Comparison of ENCODE assay signal across 8 cellular contexts in the genomic region with DNA sequence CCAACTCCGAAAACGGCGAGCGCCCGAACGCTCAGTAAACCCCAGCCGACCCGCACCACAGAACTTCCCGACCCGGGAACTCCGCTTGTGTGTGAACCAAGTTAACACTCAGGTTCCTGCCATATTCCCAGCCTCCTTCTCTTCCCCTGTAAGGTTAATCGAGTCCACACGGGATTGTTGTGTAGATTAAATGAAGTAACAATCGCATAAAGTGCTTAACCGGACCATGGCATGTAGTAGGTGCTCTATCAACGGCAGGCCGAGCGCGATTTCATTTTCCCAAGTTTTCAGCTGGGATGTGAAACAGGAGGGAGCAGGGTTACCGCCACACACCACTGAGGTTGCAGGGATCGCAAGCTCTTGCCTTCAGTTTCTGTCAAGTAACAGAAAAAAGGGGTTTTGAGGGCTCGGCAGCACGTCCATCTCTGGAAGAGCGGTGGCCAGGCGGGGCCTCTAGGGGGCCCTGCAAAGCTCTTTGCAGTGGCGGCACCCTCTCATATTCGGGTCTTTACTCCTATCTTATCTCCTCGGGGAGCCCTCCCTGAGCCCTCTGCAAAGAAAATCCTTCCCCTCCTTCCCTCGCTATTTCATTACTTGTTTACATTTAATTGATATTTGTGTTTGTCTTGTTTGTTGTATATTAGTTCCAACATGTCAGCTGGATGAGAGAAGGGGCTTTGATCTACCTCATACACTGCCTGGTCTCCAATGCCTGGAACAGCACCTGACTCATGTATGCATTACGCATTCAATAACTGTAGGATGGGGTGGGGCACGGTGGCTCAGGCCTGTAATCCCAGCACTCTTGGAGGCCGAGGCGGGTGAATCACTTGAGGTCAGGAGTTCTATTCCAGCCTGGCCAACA. TPM values are rescaled to one million over a fixed set of nuclear protein-coding genes. Genes with fewer than 3 reads are reported as not detected.
DNase-seq lines count a peak whose midpoint lies in the region; ATAC-seq, FAIRE-seq and TF ChIP-seq lines count a peak whose summit lies in the region.

No MANE protein-coding gene starts in this region.

- H3K4me3 ChIP-seq in HAP-1 (peak overlapping the region; percentile 67), Panc1 (ENCODE audit: low read depth in 2 of 2, low read length in 2 of 2) (peak overlapping the region; percentile 52 to 89), breast epithelium (peak overlapping the region; percentile 58 to 83 (median 79)), HepG2 (replicated peaks in 1 of 3; ENCODE audit: insufficient read depth in 1 of 3, low read depth in 2 of 3, low read length in 3 of 3) (peak overlapping the region; percentile 86 to 91 (median 91)), subcutaneous abdominal adipose tissue (ENCODE audit: low read depth in 1 of 5, low read length in 5 of 5) (peak overlapping the region; percentile 66 to 81 (median 73))

- ATAC-seq in CD4-positive, alpha-beta T cell (ENCODE audit: poor library complexity): peak; percentile 65
- peak; percentile 47 for ATAC-seq in Panc1
- peak; percentile 48 for ATAC-seq in HepG2
- ATAC-seq in GM21360 (IDR thresholded peaks at IDR 0.05; ENCODE audit: unreplicated experiment): no peak

- H3K36me3 Mint-ChIP-seq in CD4-positive, alpha-beta T cell (ENCODE audit: low read depth): peaks cover 4% of the 10 kb centered on the region

- H3K9me3 Mint-ChIP-seq in CD4-positive, alpha-beta T cell: no peaks in the 10 kb centered on the region

- H3K27ac ChIP-seq in CD4-positive, alpha-beta T cell (ENCODE audit: low read depth, low read length): no peak overlapping the region
- H3K27ac ChIP-seq in Panc1 (ENCODE audit: low read length) (peak overlapping the region; percentile 71), breast epithelium (peak overlapping the region; percentile 81 to 87), HepG2 (ENCODE audit: extremely low read length, insufficient read depth, low read length) (peak overlapping the region; percentile 93), subcutaneous abdominal adipose tissue (ENCODE audit: low read depth, low read length) (peak overlapping the region; percentile 49)

- TF ChIP-seq EP300 in HepG2 (IDR thresholded peaks at IDR 0.05; ENCODE audit: low read depth in 2 of 2, low read length in 2 of 2) (no peak), HepG2 (CRISPR knock-in tag; IDR thresholded peaks at IDR 0.05; ENCODE audit: borderline replicate concordance) (no peak)

- peak overlapping the region; percentile 100 for H3K4me2 ChIP-seq in HepG2 (ENCODE audit: low read depth, low read length)

- peak; percentile 39 for TF ChIP-seq CTCF in CD4-positive, alpha-beta T cell (IDR thresholded peaks at IDR 0.05)
- TF ChIP-seq CTCF in Panc1 (IDR thresholded peaks at IDR 0.05) (peak; percentile 88), breast epithelium (IDR thresholded peaks at IDR 0.05) (peak in 2 of 3 donors; percentile 23 to 44), HepG2 (CRISPR knock-in tag; IDR thresholded peaks at IDR 0.05) (peak; percentile 71)

- TF ChIP-seq POLR2A in breast epithelium (IDR thresholded peaks at IDR 0.05) (no peak), HepG2 (IDR thresholded peaks at IDR 0.05; ENCODE audit: insufficient read depth in 1 of 2, low read depth in 2 of 2, low read length in 2 of 2) (0 out of 4 replicates have a peak, but pooled peaks of 1 of the 2 experiments have one; percentile 11)

- peaks cover 17% of the 10 kb centered on the region for H3K4me1 ChIP-seq in HAP-1
- peaks cover 10% of the 10 kb centered on the region; the same call in 1 of the 2 replicates for H3K4me1 ChIP-seq in Panc1 (ENCODE audit: control insufficient read depth, insufficient read depth, low read length)
- H3K4me1 ChIP-seq in breast epithelium: no peaks in the 10 kb centered on the region
- peaks cover 52% of the 10 kb centered on the region for H3K4me1 ChIP-seq in HepG2 (ENCODE audit: insufficient read depth, low read length)
- H3K4me1 ChIP-seq in subcutaneous abdominal adipose tissue (ENCODE audit: control insufficient read depth in 5 of 5, insufficient read depth in 5 of 5, low read length in 5 of 5): peaks cover 0 to 23% (median 17%) of the 10 kb centered on the region in 5 donors

- CTCF ChIA-PET in CD4-positive, alpha-beta T cell (lab: Charles Lee): interaction anchor here (0.9 kb wide), 1 partner anchor 14 kb away, joined by 3 read pairs; no protein-coding TSS in a partner anchor
- CTCF ChIA-PET in Panc1 (lab: Charles Lee): interaction anchor here (0.6 kb wide), 1 partner anchor 34 kb away, joined by 3 read pairs; no protein-coding TSS in a partner anchor
- CTCF ChIA-PET in HepG2 (lab: Yijun Ruan, JAX; ENCODE audit: low intra/inter-chr PET ratio, low total read pairs): interaction anchor here (1.4 to 1.7 kb wide), 2 partner anchors 48 to 69 kb away, joined by 6 to 7 read pairs; no protein-coding TSS in a partner anchor

- in situ Hi-C loops in HAP-1 (cut with MboI; ENCODE audit: low sequenced_read_pairs) (no loop called here), Panc1 (cut with HindIII; ENCODE audit: low pct_unique_long_range_greater_than_20kb, low sequenced_read_pairs) (no loop called here), HepG2 (cut with HindIII; ENCODE audit: extremely low pct_ligation_motif_present, low pct_unique_long_range_greater_than_20kb) (loop anchor here (5.0 kb wide), 2 partner anchors 47 to 63 kb away; no protein-coding TSS in a partner anchor)

- peaks cover 8% of the 10 kb centered on the region for H3K4me1 Mint-ChIP-seq in CD4-positive, alpha-beta T cell (ENCODE audit: low read depth)

- peak overlapping the region; percentile 94 for H3K4me3 Mint-ChIP-seq in CD4-positive, alpha-beta T cell

- intact Hi-C loops in CD4-positive, alpha-beta T cell (cut with DNase I, micrococcal nuclease): no loop called here
- intact Hi-C loops in Panc1 (cut with micrococcal nuclease; ENCODE audit: unreplicated experiment) (loop anchor here (10.0 kb wide), 1 partner anchor 50 kb away; no protein-coding TSS in a partner anchor), breast epithelium (cut with DNase I; ENCODE audit: low total_unique reads) (loop anchor here (5.0 kb wide), 1 partner anchor 707 kb away; no protein-coding TSS in a partner anchor), HepG2 (cut with micrococcal nuclease; ENCODE audit: unreplicated experiment) (loop anchor here (5.0 to 10.0 kb wide), 2 partner anchors 47 to 180 kb away; no protein-coding TSS in a partner anchor)

- H4K20me1 ChIP-seq in HepG2 (ENCODE audit: insufficient read depth, low read length): peaks cover 11% of the 10 kb centered on the region

- peak overlapping the region; percentile 83 for H3K9ac ChIP-seq in HepG2 (ENCODE audit: insufficient read depth, low read depth, low read length)
- H3K9ac ChIP-seq in subcutaneous abdominal adipose tissue (ENCODE audit: low read length in 5 of 5): peak overlapping the region in 4 of 5 donors; percentile 14 to 66 (median 62)

- no peak for DNase-seq in CD4-positive, alpha-beta T cell
- DNase-seq in HAP-1 (ENCODE audit: low spot score in 2 of 2) (peak; percentile 66 to 72), Panc1 (ENCODE audit: low read depth, low spot score) (no peak), breast epithelium (ENCODE audit: low spot score in 2 of 2) (no peak), HepG2 (ENCODE audit: low spot score) (peak; percentile 65)
- no peak for DNase-seq in activated CD4-positive, CD25-positive, alpha-beta regulatory T cell treated with anti-CD3 and anti-CD28 coated beads, Interleukin-2, amount 50 U/mL, for 72 hours

- H3K27ac Mint-ChIP-seq in CD4-positive, alpha-beta T cell: peak overlapping the region; percentile 12

- POLR2A ChIA-PET in CD4-positive, alpha-beta T cell (lab: Charles Lee): interaction anchor here (0.7 kb wide), 1 partner anchor 62 kb away, joined by 4 read pairs; a partner anchor contains a TSS
- POLR2A ChIA-PET in Panc1 (lab: Charles Lee): no interaction called here
- POLR2A ChIA-PET in HepG2 (lab: Yijun Ruan, JAX): interaction anchor here (0.6 to 4.3 kb wide), 8 partner anchors 11 to 90 kb away, joined by 3 to 35 read pairs (median 6); a partner anchor contains a TSS

- TF ChIP-seq RAD21 in HepG2 (CRISPR knock-in tag; IDR thresholded peaks at IDR 0.05): peak; percentile 38; the same call in 1 of the 2 replicates

- H2AFZ ChIP-seq in HepG2 (ENCODE audit: low read length): peak overlapping the region; percentile 90

- peak; percentile 56 for FAIRE-seq in HepG2 (lab: Jason Lieb, UNC)

- H3K79me2 ChIP-seq in HepG2 (ENCODE audit: insufficient read depth, low read length): peaks cover 25% of the 10 kb centered on the region

- no TSS peak for BruUV-seq in Panc1 (replicated peaks; lab: Mats Ljungman, UMichigan)
- BruUV-seq in HepG2 (replicated peaks; lab: Mats Ljungman, UMichigan): TSS peak; percentile 73

- no peaks in the 10 kb centered on the region; the same call in 1 of the 2 replicates for H3K36me3 ChIP-seq in HAP-1 (replicated peaks)
- no peaks in the 10 kb centered on the region for H3K36me3 ChIP-seq in Panc1 (ENCODE audit: control insufficient read depth, insufficient read depth, low read length)
- H3K36me3 ChIP-seq in breast epithelium: no peaks in the 10 kb centered on the region
- H3K36me3 ChIP-seq in HepG2 (replicated peaks in 1 of 2; ENCODE audit: control insufficient read depth in 1 of 2, insufficient read depth in 2 of 2, low read length in 2 of 2): no peaks in the 10 kb centered on the region
- H3K36me3 ChIP-seq in subcutaneous abdominal adipose tissue (ENCODE audit: control insufficient read depth in 5 of 5, insufficient read depth in 5 of 5, low read length in 5 of 5): no peaks in the 10 kb centered on the region

- H3K9me3 ChIP-seq in CD4-positive, alpha-beta T cell (ENCODE audit: control insufficient read depth, low read length): no peaks in the 10 kb centered on the region
- H3K9me3 ChIP-seq in HAP-1 (no peaks in the 10 kb centered on the region), Panc1 (ENCODE audit: control insufficient read depth, insufficient read depth, low read depth, low read length) (no peaks in the 10 kb centered on the region), breast epithelium (no peaks in the 10 kb centered on the region), HepG2 (ENCODE audit: low read length) (no peaks in the 10 kb centered on the region), subcutaneous abdominal adipose tissue (ENCODE audit: control insufficient read depth in 5 of 5, low read length in 5 of 5) (no peaks in the 10 kb centered on the region)

- peaks cover 21% of the 10 kb centered on the region for H3K27me3 Mint-ChIP-seq in CD4-positive, alpha-beta T cell

- peaks cover 24% of the 10 kb centered on the region for H3K27me3 ChIP-seq in CD4-positive, alpha-beta T cell (ENCODE audit: control insufficient read depth, insufficient read depth, low read length)
- no peaks in the 10 kb centered on the region for H3K27me3 ChIP-seq in HAP-1 (ENCODE audit: low read depth)
- no peaks in the 10 kb centered on the region for H3K27me3 ChIP-seq in Panc1 (ENCODE audit: control insufficient read depth, insufficient read depth, low read length)
- H3K27me3 ChIP-seq in breast epithelium: no peaks in the 10 kb centered on the region
- H3K27me3 ChIP-seq in HepG2 (ENCODE audit: control insufficient read depth in 1 of 2, insufficient read depth in 2 of 2, low read length in 2 of 2): no peaks in the 10 kb centered on the region
- H3K27me3 ChIP-seq in subcutaneous abdominal adipose tissue (ENCODE audit: control insufficient read depth in 5 of 5, insufficient read depth in 4 of 5, low read length in 5 of 5): peaks cover 0 to 4% (median 0%) of the 10 kb centered on the region in 5 donors

- 5% methylated on average over 28 of the region's 33 CpGs for WGBS in HepG2 (ENCODE audit: low lambda C conversion rate)

RNA-seq across cellular contexts. Expression of a gene that starts 0.8 kb away (rescaled TPM):
- 1 to 10 TPM; 4.5 to 4.8 TPM for total RNA-seq in CD4-positive, alpha-beta T cell
- total RNA-seq in Panc1 (2021; ENCODE audit: unreplicated experiment) (11.6 TPM), breast epithelium (10 to 100 TPM in 2 of 3 donors, 1 to 10 TPM in 1; 9.8 to 54.6 (median 36.7) TPM), HepG2 (2016; rRNA removed; fragmentation: Illumina TruSeq; extraction: Trizol) (13.1 and 17.5 TPM in 2 replicates)
- 16.7 TPM for polyA plus RNA-seq in Panc1 (2012; ENCODE audit: insufficient read length)
- total RNA-seq in HepG2 (2016; cell fraction: cytosol; rRNA removed; fragmentation: Illumina TruSeq; extraction: Trizol; ENCODE audit: low read depth): 6.3 and 10.6 TPM in 2 replicates
- total RNA-seq in HepG2 (2016; cell fraction: insoluble cytoplasmic fraction; rRNA removed; fragmentation: Illumina TruSeq; extraction: Trizol): 11.5 and 15.9 TPM in 2 replicates
- total RNA-seq in HepG2 (2016; cell fraction: membrane; rRNA removed; fragmentation: Illumina TruSeq; extraction: Trizol): 7.6 and 8.4 TPM in 2 replicates
- 24.7 and 31.2 TPM in 2 replicates for total RNA-seq in HepG2 (2016; cell fraction: nucleus; rRNA removed; fragmentation: Illumina TruSeq; extraction: Trizol)
- 17.7 and 18.7 TPM in 2 replicates for polyA plus RNA-seq in HepG2 (2011; rRNA removed)
- 7.6 and 8.0 TPM in 2 replicates for polyA plus RNA-seq in HepG2 (2011; cell fraction: cytosol; rRNA removed)
- 54.1 and 60.4 TPM in 2 replicates for polyA plus RNA-seq in HepG2 (2011; cell fraction: nucleus; rRNA removed)
- polyA plus RNA-seq in HepG2 (2012): 13.6 and 13.9 TPM in 2 replicates
- polyA plus RNA-seq in HepG2 (2016; cell fraction: cytosol; fragmentation: Illumina TruSeq; extraction: Trizol; ENCODE audit: low read depth): 1.1 and 1.4 TPM in 2 replicates
- 15.2 and 18.7 TPM in 2 replicates for polyA plus RNA-seq in HepG2 (2016; cell fraction: insoluble cytoplasmic fraction; fragmentation: Illumina TruSeq; extraction: Trizol; ENCODE audit: low read depth)
- polyA plus RNA-seq in HepG2 (2016; cell fraction: membrane; fragmentation: Illumina TruSeq; extraction: Trizol; ENCODE audit: low read depth): 3.2 and 3.9 TPM in 2 replicates
- 54.7 and 64.0 TPM in 2 replicates for polyA plus RNA-seq in HepG2 (2016; cell fraction: nucleus; fragmentation: Illumina TruSeq; extraction: Trizol; ENCODE audit: insufficient read depth, low read depth)
- polyA minus RNA-seq in HepG2 (2011; rRNA and poly(A)+ RNA removed; ENCODE audit: low replicate concordance): 7.3 and 14.7 TPM in 2 replicates
- 3.6 and 7.4 TPM in 2 replicates for polyA minus RNA-seq in HepG2 (2011; cell fraction: cytosol; rRNA and poly(A)+ RNA removed)
- polyA minus RNA-seq in HepG2 (2011; cell fraction: nucleus; rRNA and poly(A)+ RNA removed): 35.8 and 42.5 TPM in 2 replicates

Comparison
In these comparisons a context has a peak if more than half of its experiments do, and no peak if none do; other contexts are left out.
1. DNase-seq: peak in HAP-1 (2 of 2) and HepG2 (single experiment); none in CD4-positive, alpha-beta T cell (0 of 10), Panc1 (single experiment), breast epithelium (0 of 2) and activated CD4-positive, CD25-positive, alpha-beta regulatory T cell treated with anti-CD3 and anti-CD28 coated beads, Interleukin-2, amount 50 U/mL, for 72 hours (single experiment).
2. CTCF ChIP-seq: peak in every context shown above with its lines; median percentile 88 in Panc1; 71 in HepG2; 39 in CD4-positive, alpha-beta T cell; 34 in breast epithelium.
3. intact Hi-C loops: an anchor here in Panc1 (10.0 kb wide), breast epithelium (5.0 kb wide) and HepG2 (5.0 to 10.0 kb wide); none called in CD4-positive, alpha-beta T cell.
4. Peak in every context shown above with its lines, with median percentiles within 50 percentile points of each other: H3K4me3 ChIP-seq.